Comparison of ENCODE assay signal across 15 cellular contexts in genomic region chr3:128554465-128555097, GRCh38.
A peak's percentile ranks its signal among the peaks of the same experiment; 100 is the strongest.
DNase-seq lines count a peak whose midpoint lies in the region; ATAC-seq, FAIRE-seq and TF ChIP-seq lines count a peak whose summit lies in the region.
"Had no signal": no experiment of that assay in that cellular context is flagged by ENCODE, and none has a peak within 500 bp of the region (broad histone marks: within the 10 kb centered on the region; RNA-seq: fewer than 3 reads in every experiment).

No MANE protein-coding gene starts in this region.

- H3K4me3 ChIP-seq in coronary artery (peak overlapping the region; percentile 34), spleen (peak overlapping the region in 2 of 8 donors; percentile 7 to 50)

- H3K9me3 ChIP-seq in H9 (ENCODE audit: control insufficient read depth, low read depth, low read length) (no peaks in the 10 kb centered on the region), spleen (peaks cover 0 to 5% (median 0%) of the 10 kb centered on the region in 8 donors)

- no peak for FAIRE-seq in RCC 7860 (lab: Jason Lieb, UNC)
- FAIRE-seq: GM12891 had no signal

- H3K9ac ChIP-seq in H9 (ENCODE audit: extremely low read depth, insufficient read length, low read length) = no peak overlapping the region

- whole genome bisulfite sequencing in H9 (ENCODE audit: extremely low coverage, insufficient read length, low lambda C conversion rate) = no CpG with 5 or more reads among the region's 28 CpGs
- 74 to 85% (median 81%) methylated on average over 27 to 28 of the region's 28 CpGs for WGBS in spleen, 5 donors

- H3K23ac ChIP-seq in H9 (ENCODE audit: insufficient read length, low read depth, low read length) = no peak overlapping the region

- H3K4me3 Mint-ChIP-seq in H9 (0 out of 5 replicates have a peak overlapping the region, but pooled peaks of 1 of the 2 experiments have one; percentile 41), memory B cell (peak overlapping the region; percentile 28)
- H3K4me3 Mint-ChIP-seq: B cell had no signal

- no peaks in the 10 kb centered on the region for H4K20me1 ChIP-seq in H9 (ENCODE audit: control insufficient read depth, insufficient read depth, insufficient read length)

- H3K79me2 ChIP-seq in H9 (ENCODE audit: insufficient read depth, low read length) = no peaks in the 10 kb centered on the region; the same call in 1 of the 2 replicates

- no peak overlapping the region for H3K14ac ChIP-seq in H9 (ENCODE audit: insufficient read depth, low read length)

- H4K5ac ChIP-seq in H9 (ENCODE audit: insufficient read length, low read depth, low read length) = no peak overlapping the region

- H3K36me3 Mint-ChIP-seq in H9 (ENCODE audit: insufficient read depth in 1 of 3, low read depth in 3 of 3) = no peaks in the 10 kb centered on the region
- H3K36me3 Mint-ChIP-seq in memory B cell = no peaks in the 10 kb centered on the region

- no peak overlapping the region for H2BK5ac ChIP-seq in H9 (ENCODE audit: insufficient read length, low read length)

- no peak overlapping the region for H3K18ac ChIP-seq in H9 (ENCODE audit: insufficient read length, low read depth, low read length)

- H2AK5ac ChIP-seq in H9 (ENCODE audit: insufficient read length, low read length) = no peak overlapping the region

- no peaks in the 10 kb centered on the region for H3K36me3 ChIP-seq in spleen

- intact Hi-C loops in spleen (cut with DNase I; ENCODE audit: low total_unique reads) = no loop called here

- no peak overlapping the region for H4K8ac ChIP-seq in H9 (replicated peaks; ENCODE audit: insufficient read length, low read depth, low read length)

- H3T11ph ChIP-seq in H9 (ENCODE audit: low read length) = no peak overlapping the region

- no peak for ATAC-seq in memory B cell (ENCODE audit: low read depth)
- no peak for ATAC-seq in HG03196 (IDR thresholded peaks at IDR 0.05; ENCODE audit: unreplicated experiment)
- no peak for ATAC-seq in HG02623 (IDR thresholded peaks at IDR 0.05; ENCODE audit: unreplicated experiment)
- ATAC-seq: activated CD4-positive, CD25-positive, alpha-beta regulatory T cell treated with anti-CD3 and anti-CD28 coated beads, Interleukin-2, amount 50 U/mL, for 24 hours had no signal

- no peaks in the 10 kb centered on the region for H3K23me2 ChIP-seq in H9 (ENCODE audit: insufficient read length, low read depth, low read length, poor library complexity, severe bottlenecking)

- H2BK20ac ChIP-seq in H9 (ENCODE audit: low read depth, low read length, poor library complexity, severe bottlenecking) = no peak overlapping the region

- H3K4me2 ChIP-seq in H9 (ENCODE audit: insufficient read depth, insufficient read length, low read length) = peak overlapping the region; percentile 39

- H2BK15ac ChIP-seq in H9 (ENCODE audit: low read depth, low read length) = no peak overlapping the region

- no peak overlapping the region for H2BK12ac ChIP-seq in H9 (ENCODE audit: insufficient read length, low read depth, low read length)

- H3K27me3 ChIP-seq in H9 (ENCODE audit: insufficient read depth, low read length) (no peaks in the 10 kb centered on the region; the same call in 1 of the 2 replicates), spleen (replicated peaks in 1 of 7) (peaks cover 0 to 81% (median 25%) of the 10 kb centered on the region in 7 donors)

- H3K27me3 Mint-ChIP-seq in H9 (ENCODE audit: low read depth) = peaks cover 29% of the 10 kb centered on the region
- H3K27me3 Mint-ChIP-seq in memory B cell = peaks cover 31% of the 10 kb centered on the region

- H3K4ac ChIP-seq in H9 (ENCODE audit: low read depth, low read length) = no peak overlapping the region

- H3K27ac ChIP-seq in H9 (ENCODE audit: insufficient read length, low read depth, low read length) (no peak overlapping the region), coronary artery (peak overlapping the region in 1 of 2 donors; percentile 54), spleen (peak overlapping the region; percentile 9 to 81 (median 76))

- TF ChIP-seq CTCF in H9 (conservative IDR thresholded peaks at IDR 0.05) = no peak
- no peak for TF ChIP-seq CTCF in coronary artery (IDR thresholded peaks at IDR 0.05)
- TF ChIP-seq CTCF in spleen (IDR thresholded peaks at IDR 0.05 in 8 of 11, conservative IDR thresholded peaks at IDR 0.05 in 3 of 11) = no peak

- H3K56ac ChIP-seq in H9 (ENCODE audit: insufficient read length, low read depth, low read length) = no peak overlapping the region

- H2BK120ac ChIP-seq in H9 (ENCODE audit: low read depth, low read length, poor library complexity, severe bottlenecking) = no peak overlapping the region

- TF ChIP-seq POLR2A in spleen (IDR thresholded peaks at IDR 0.05) = no peak

- no peaks in the 10 kb centered on the region for H3K79me1 ChIP-seq in H9 (ENCODE audit: insufficient read depth, low read depth, low read length, poor library complexity, severe bottlenecking)

- H3K27ac Mint-ChIP-seq in H9 = peak overlapping the region in 1 of 3 experiments; percentile 96; a peak in 1 of 7 replicates
- no peak overlapping the region for H3K27ac Mint-ChIP-seq in memory B cell
- H3K27ac Mint-ChIP-seq: B cell had no signal

- H2AFZ ChIP-seq in H9 (ENCODE audit: low read length) = no peak overlapping the region

- H3K4me1 Mint-ChIP-seq in H9 = peaks cover 10 to 13% of the 10 kb centered on the region in 2 experiments
- H3K4me1 Mint-ChIP-seq in memory B cell = no peaks in the 10 kb centered on the region

- DNase-seq in H9 (peak; percentile 38), coronary artery (ENCODE audit: low spot score) (peak; percentile 71), memory B cell (ENCODE audit: low spot score in 2 of 2) (no peak), spleen (no peak), RCC 7860 (ENCODE audit: low spot score) (no peak)
- DNase-seq: activated gamma-delta T cell; dorsolateral prefrontal cortex; GDM1; SIG-M5; stimulated activated CD4-positive, alpha-beta T cell treated with anti-CD3 and anti-CD28 coated beads, Interleukin-1b, Interleukin-23, amount 100 ng/mL, for 48 hours had no signal

- H3K4me1 ChIP-seq in H9 (ENCODE audit: insufficient read depth, low read length) (no peaks in the 10 kb centered on the region; the same call in 1 of the 2 replicates), spleen (peaks cover 2 to 71% (median 38%) of the 10 kb centered on the region in 6 donors)

- no peak overlapping the region for H4K91ac ChIP-seq in H9 (ENCODE audit: insufficient read length, low read depth, low read length)

- H3K9me3 Mint-ChIP-seq in H9 = no peaks in the 10 kb centered on the region; a peak in 1 of 5 replicates
- H3K9me3 Mint-ChIP-seq in memory B cell = peaks cover 2% of the 10 kb centered on the region

Comparison
In these comparisons a context has a peak if more than half of its experiments do, and no peak if none do; other contexts are left out.
1. DNase-seq: peak in H9 (single experiment) and coronary artery (single experiment); none in memory B cell (0 of 2), spleen (single experiment) and RCC 7860 (single experiment).